9 cellular contexts compared by ENCODE assay signal in genomic region chr11:119509969-119510401, GRCh38.
DNase-seq lines count a peak whose midpoint lies in the region; ATAC-seq lines count a peak whose summit lies in the region.
"Had no signal": no experiment of that assay in that cellular context is flagged by ENCODE, and none has a peak within 500 bp of the region (broad histone marks: within the 10 kb centered on the region; RNA-seq: fewer than 3 reads in every experiment).

No MANE protein-coding gene starts in this region.

- H3K4me1 Mint-ChIP-seq in activated naive CD4-positive, alpha-beta T cell treated with anti-CD3 and anti-CD28 coated beads, Interleukin-2, amount 10 ng/mL, durations not matched to agents 7 days and 5 days = no peaks in the 10 kb centered on the region
- peaks cover 0 to 2% of the 10 kb centered on the region in 2 donors for H3K4me1 Mint-ChIP-seq in effector memory CD8-positive, alpha-beta T cell (ENCODE audit: low read depth in 2 of 2)
- H3K4me1 Mint-ChIP-seq: activated naive CD4-positive, alpha-beta T cell treated with anti-CD3 and anti-CD28 coated beads, Interleukin-2, amount 50 U/mL, for 24 hours had no signal

- H3K4me3 ChIP-seq in skeletal muscle cell (ENCODE audit: low read depth, low read length) = no peak overlapping the region

- peak in 1 of 2 donors; percentile 28 for DNase-seq in activated naive CD4-positive, alpha-beta T cell treated with anti-CD3 and anti-CD28 coated beads, Interleukin-2, amount 50 U/mL, for 72 hours (ENCODE audit: low spot score in 2 of 2)
- DNase-seq in activated naive CD4-positive, alpha-beta T cell treated with anti-CD3 and anti-CD28 coated beads, Interleukin-2, amount 10 ng/mL, durations not matched to agents 7 days and 5 days = no peak
- peak; percentile 79 for DNase-seq in NCI-H69 (lab: John Stamatoyannopoulos, UW)
- DNase-seq in effector memory CD8-positive, alpha-beta T cell = no peak
- peak; percentile 77 for DNase-seq in skeletal muscle cell (ENCODE audit: low read depth)
- DNase-seq in NCI-H1048 (lab: John Stamatoyannopoulos, UW) = no peak
- no peak for DNase-seq in D341Med (ENCODE audit: low spot score)

- H3K4me3 Mint-ChIP-seq in activated naive CD4-positive, alpha-beta T cell treated with anti-CD3 and anti-CD28 coated beads, Interleukin-2, amount 10 ng/mL, durations not matched to agents 7 days and 5 days = no peak overlapping the region
- no peak overlapping the region for H3K4me3 Mint-ChIP-seq in effector memory CD8-positive, alpha-beta T cell
- H3K4me3 Mint-ChIP-seq: activated naive CD4-positive, alpha-beta T cell treated with anti-CD3 and anti-CD28 coated beads, Interleukin-2, amount 50 U/mL, for 24 hours had no signal

- CTCF ChIA-PET in activated naive CD4-positive, alpha-beta T cell treated with anti-CD3 and anti-CD28 coated beads, Interleukin-2, amount 10 ng/mL, durations not matched to agents 7 days and 5 days (lab: Charles Lee) = interaction anchor here (1.0 kb wide), 1 partner anchor 35 kb away, joined by 3 read pairs; no protein-coding TSS in a partner anchor

- H3K36me3 Mint-ChIP-seq in activated naive CD4-positive, alpha-beta T cell treated with anti-CD3 and anti-CD28 coated beads, Interleukin-2, amount 50 U/mL, for 72 hours = no peaks in the 10 kb centered on the region
- no peaks in the 10 kb centered on the region for H3K36me3 Mint-ChIP-seq in activated naive CD4-positive, alpha-beta T cell treated with anti-CD3 and anti-CD28 coated beads, Interleukin-2, amount 10 ng/mL, durations not matched to agents 7 days and 5 days
- H3K36me3 Mint-ChIP-seq in effector memory CD8-positive, alpha-beta T cell (ENCODE audit: insufficient read depth) = no peaks in the 10 kb centered on the region
- H3K36me3 Mint-ChIP-seq: activated naive CD4-positive, alpha-beta T cell treated with anti-CD3 and anti-CD28 coated beads, Interleukin-2, amount 50 U/mL, for 24 hours had no signal

- H3K9me3 Mint-ChIP-seq in activated naive CD4-positive, alpha-beta T cell treated with anti-CD3 and anti-CD28 coated beads, Interleukin-2, amount 50 U/mL, for 72 hours = no peaks in the 10 kb centered on the region
- no peaks in the 10 kb centered on the region for H3K9me3 Mint-ChIP-seq in activated naive CD4-positive, alpha-beta T cell treated with anti-CD3 and anti-CD28 coated beads, Interleukin-2, amount 10 ng/mL, durations not matched to agents 7 days and 5 days
- H3K9me3 Mint-ChIP-seq in effector memory CD8-positive, alpha-beta T cell = no peaks in the 10 kb centered on the region
- H3K9me3 Mint-ChIP-seq: activated naive CD4-positive, alpha-beta T cell treated with anti-CD3 and anti-CD28 coated beads, Interleukin-2, amount 50 U/mL, for 24 hours had no signal

- peaks cover 24% of the 10 kb centered on the region for H3K27me3 Mint-ChIP-seq in activated naive CD4-positive, alpha-beta T cell treated with anti-CD3 and anti-CD28 coated beads, Interleukin-2, amount 10 ng/mL, durations not matched to agents 7 days and 5 days
- H3K27me3 Mint-ChIP-seq in effector memory CD8-positive, alpha-beta T cell = peaks cover 18 to 60% of the 10 kb centered on the region in 2 donors

- peak; percentile 83 to 98 for ATAC-seq in activated naive CD4-positive, alpha-beta T cell treated with anti-CD3 and anti-CD28 coated beads, Interleukin-2, amount 50 U/mL, for 72 hours
- peak; percentile 81 for ATAC-seq in HG02610 (IDR thresholded peaks at IDR 0.05; ENCODE audit: unreplicated experiment)
- ATAC-seq in effector memory CD8-positive, alpha-beta T cell (replicated peaks) = peak; percentile 42

- peak overlapping the region; percentile 8 to 11 for H3K27ac Mint-ChIP-seq in activated naive CD4-positive, alpha-beta T cell treated with anti-CD3 and anti-CD28 coated beads, Interleukin-2, amount 50 U/mL, for 72 hours
- no peak overlapping the region for H3K27ac Mint-ChIP-seq in activated naive CD4-positive, alpha-beta T cell treated with anti-CD3 and anti-CD28 coated beads, Interleukin-2, amount 10 ng/mL, durations not matched to agents 7 days and 5 days
- H3K27ac Mint-ChIP-seq in effector memory CD8-positive, alpha-beta T cell = no peak overlapping the region
- H3K27ac Mint-ChIP-seq: activated naive CD4-positive, alpha-beta T cell treated with anti-CD3 and anti-CD28 coated beads, Interleukin-2, amount 50 U/mL, for 24 hours had no signal

Comparison
In these comparisons a context has a peak if more than half of its experiments do, and no peak if none do; other contexts are left out.
1. H3K27ac Mint-ChIP-seq: peak in activated naive CD4-positive, alpha-beta T cell treated with anti-CD3 and anti-CD28 coated beads, Interleukin-2, amount 50 U/mL, for 72 hours (2 of 2); none in activated naive CD4-positive, alpha-beta T cell treated with anti-CD3 and anti-CD28 coated beads, Interleukin-2, amount 10 ng/mL, durations not matched to agents 7 days and 5 days (single experiment) and effector memory CD8-positive, alpha-beta T cell (0 of 2).
2. DNase-seq: peak in NCI-H69 (single experiment) and skeletal muscle cell (single experiment); none in activated naive CD4-positive, alpha-beta T cell treated with anti-CD3 and anti-CD28 coated beads, Interleukin-2, amount 10 ng/mL, durations not matched to agents 7 days and 5 days (single experiment), effector memory CD8-positive, alpha-beta T cell (0 of 3), NCI-H1048 (single experiment) and D341Med (single experiment).
3. Peak in every context shown above with its lines, with median percentiles within 50 percentile points of each other: ATAC-seq.